ENCODE assay signal across 14 cellular contexts in genomic region chr4:15718465-15718864, GRCh38. TPM values are rescaled to one million over a fixed set of nuclear protein-coding genes. Genes with fewer than 3 reads are reported as not detected.
DNase-seq lines count a peak whose midpoint lies in the region; ATAC-seq and TF ChIP-seq lines count a peak whose summit lies in the region.
"Had no signal": no experiment of that assay in that cellular context is flagged by ENCODE, and none has a peak within 500 bp of the region (broad histone marks: within the 10 kb centered on the region; RNA-seq: fewer than 3 reads in every experiment).

No MANE protein-coding gene starts in this region.

- H3K9me2 ChIP-seq in OCI-LY7 (ENCODE audit: insufficient read depth, low read length): no peaks in the 10 kb centered on the region

- TF ChIP-seq CTCF in DND-41 (IDR thresholded peaks at IDR 0.05; ENCODE audit: borderline replicate concordance, extremely low read depth, low read length, poor library complexity, severe bottlenecking) (no peak), OCI-LY7 (conservative IDR thresholded peaks at IDR 0.05; ENCODE audit: low read length) (no peak)

- no peak overlapping the region for H3K27ac Mint-ChIP-seq in activated CD4-positive, alpha-beta memory T cell treated with anti-CD3 and anti-CD28 coated beads for 36 hours
- H3K27ac Mint-ChIP-seq: CD4-positive, CD25-positive, alpha-beta regulatory T cell had no signal

- no peaks in the 10 kb centered on the region for H3K27me3 ChIP-seq in DND-41 (ENCODE audit: insufficient read depth, low read length, poor library complexity)
- no peaks in the 10 kb centered on the region for H3K27me3 ChIP-seq in rectal smooth muscle tissue (ENCODE audit: control insufficient read depth, insufficient read depth, low read length)
- H3K27me3 ChIP-seq: BLaER1 had no signal

- H3K4me2 ChIP-seq in DND-41 (ENCODE audit: insufficient read depth, low read length) (no peak overlapping the region), OCI-LY7 (ENCODE audit: low read length) (no peak overlapping the region)
- H3K4me2 ChIP-seq: BLaER1 had no signal

- CTCF ChIA-PET in OCI-LY7 (lab: Charles Lee; ENCODE audit: unreplicated experiment): no interaction called here
- CTCF ChIA-PET in activated CD4-positive, alpha-beta memory T cell treated with anti-CD3 and anti-CD28 coated beads for 36 hours (lab: Charles Lee): interaction anchor here (1.0 to 2.5 kb wide), 2 partner anchors 38 to 238 kb away, joined by 3 to 7 read pairs; no protein-coding TSS in a partner anchor

- no peak overlapping the region for H3K9ac ChIP-seq in DND-41 (ENCODE audit: low read depth, low read length)
- no peak overlapping the region for H3K9ac ChIP-seq in rectal smooth muscle tissue (ENCODE audit: low read length)
- H3K9ac ChIP-seq: BLaER1 had no signal

- no peak overlapping the region for H2AFZ ChIP-seq in DND-41 (ENCODE audit: low read depth, low read length)
- H2AFZ ChIP-seq in OCI-LY7 (ENCODE audit: low read length): peak overlapping the region; percentile 44; the same call in 1 of the 2 replicates

- no peaks in the 10 kb centered on the region for H3K79me2 ChIP-seq in DND-41 (ENCODE audit: insufficient read depth, low read length)
- H3K79me2 ChIP-seq in OCI-LY7 (ENCODE audit: insufficient read depth, low read depth, low read length): no peaks in the 10 kb centered on the region

- POLR2A ChIA-PET in OCI-LY7 (lab: Charles Lee): interaction anchor here (0.5 to 1.2 kb wide), 3 partner anchors 23 to 509 kb away, joined by 3 to 4 read pairs (median 3); no protein-coding TSS in a partner anchor
- POLR2A ChIA-PET in activated CD4-positive, alpha-beta memory T cell treated with anti-CD3 and anti-CD28 coated beads for 36 hours (lab: Charles Lee): no interaction called here

- no peaks in the 10 kb centered on the region for H3K9me3 Mint-ChIP-seq in activated CD4-positive, alpha-beta memory T cell treated with anti-CD3 and anti-CD28 coated beads for 36 hours

- no peaks in the 10 kb centered on the region for H4K20me1 ChIP-seq in DND-41 (ENCODE audit: insufficient read depth, low read length)
- no peaks in the 10 kb centered on the region for H4K20me1 ChIP-seq in OCI-LY7 (ENCODE audit: insufficient read depth, low read length)
- H4K20me1 ChIP-seq: BLaER1 had no signal

- H3K9me3 ChIP-seq in DND-41 (ENCODE audit: insufficient read depth, low read length, severe bottlenecking): no peaks in the 10 kb centered on the region
- no peaks in the 10 kb centered on the region for H3K9me3 ChIP-seq in OCI-LY7 (ENCODE audit: low read length)
- H3K9me3 ChIP-seq: BLaER1, HAP-1 had no signal

- H3K36me3 ChIP-seq in DND-41 (ENCODE audit: insufficient read depth, low read length): no peaks in the 10 kb centered on the region
- no peaks in the 10 kb centered on the region for H3K36me3 ChIP-seq in OCI-LY7 (ENCODE audit: insufficient read depth, low read length)
- H3K36me3 ChIP-seq in rectal smooth muscle tissue (ENCODE audit: control insufficient read depth, insufficient read depth, low read length): no peaks in the 10 kb centered on the region
- H3K36me3 ChIP-seq: BLaER1, HAP-1 had no signal

- ATAC-seq in DND-41 (ENCODE audit: insufficient read depth, low read depth): 0 out of 3 replicates have a peak, but pooled peaks have one; percentile 48
- ATAC-seq in left lobe of liver: peak; percentile 34

- H3K4me3 ChIP-seq in DND-41 (ENCODE audit: low read depth in 1 of 2, low read length in 2 of 2) (no peak overlapping the region), OCI-LY7 (ENCODE audit: low read depth, low read length, poor library complexity, severe bottlenecking) (no peak overlapping the region), rectal smooth muscle tissue (ENCODE audit: low read length) (no peak overlapping the region)
- H3K4me3 ChIP-seq: BLaER1, HAP-1 had no signal

- H3K4me1 ChIP-seq in DND-41 (ENCODE audit: insufficient read depth, low read length) (no peaks in the 10 kb centered on the region), OCI-LY7 (ENCODE audit: insufficient read depth, low read length, poor library complexity, severe bottlenecking) (no peaks in the 10 kb centered on the region), rectal smooth muscle tissue (ENCODE audit: control insufficient read depth, insufficient read depth, low read length) (peaks cover 28% of the 10 kb centered on the region)
- H3K4me1 ChIP-seq: BLaER1, HAP-1 had no signal

- DNase-seq in DND-41 (no peak), OCI-LY7 (ENCODE audit: low spot score) (no peak), left lobe of liver (ENCODE audit: low spot score) (no peak), NCI-H1092 treated with DMSO at 0.1 percent for 48 hours (lab: John Stamatoyannopoulos, UW) (no peak), LoVo (ENCODE audit: low spot score) (no peak)
- no peak for DNase-seq in activated CD4-positive, alpha-beta memory T cell treated with anti-CD3 and anti-CD28 coated beads for 36 hours
- DNase-seq: 8988T; AML-193; CD4-positive, CD25-positive, alpha-beta regulatory T cell; DMS79; EL had no signal

- intact Hi-C loops in OCI-LY7 (cut with micrococcal nuclease; ENCODE audit: unreplicated experiment): no loop called here
- intact Hi-C loops in activated CD4-positive, alpha-beta memory T cell treated with anti-CD3 and anti-CD28 coated beads for 36 hours (cut with micrococcal nuclease): no loop called here

- H3K27ac ChIP-seq in DND-41 (ENCODE audit: low read length) (no peak overlapping the region), OCI-LY7 (ENCODE audit: low read depth, low read length, poor library complexity, severe bottlenecking) (no peak overlapping the region), rectal smooth muscle tissue (ENCODE audit: low read depth, low read length) (peak overlapping the region; percentile 35)
- H3K27ac ChIP-seq: BLaER1 had no signal

- H3K4me1 Mint-ChIP-seq in activated CD4-positive, alpha-beta memory T cell treated with anti-CD3 and anti-CD28 coated beads for 36 hours (ENCODE audit: low read depth): no peaks in the 10 kb centered on the region
- H3K4me1 Mint-ChIP-seq: CD4-positive, CD25-positive, alpha-beta regulatory T cell had no signal

- H3K4me3 Mint-ChIP-seq in activated CD4-positive, alpha-beta memory T cell treated with anti-CD3 and anti-CD28 coated beads for 36 hours: no peak overlapping the region
- H3K4me3 Mint-ChIP-seq: CD4-positive, CD25-positive, alpha-beta regulatory T cell had no signal

- BruUV-seq in OCI-LY7 (replicated peaks; lab: Mats Ljungman, UMichigan): no TSS peak

- H3K36me3 Mint-ChIP-seq in activated CD4-positive, alpha-beta memory T cell treated with anti-CD3 and anti-CD28 coated beads for 36 hours: no peaks in the 10 kb centered on the region
- H3K36me3 Mint-ChIP-seq: CD4-positive, CD25-positive, alpha-beta regulatory T cell had no signal

- H3K27me3 Mint-ChIP-seq in activated CD4-positive, alpha-beta memory T cell treated with anti-CD3 and anti-CD28 coated beads for 36 hours: no peaks in the 10 kb centered on the region
- H3K27me3 Mint-ChIP-seq: CD4-positive, CD25-positive, alpha-beta regulatory T cell had no signal

RNA-seq across cellular contexts. Expression of gene BST1, which starts 15.6 kb away (rescaled TPM):
- 0.50 and 0.67 TPM in 2 replicates for total RNA-seq in OCI-LY7 (2014; rRNA removed; shearing (Covaris generic))
- total RNA-seq in OCI-LY7 (2022) (0.21 TPM in 1 of 2 replicates, not detected in the other), left lobe of liver (3.7 TPM)
- total RNA-seq in activated CD4-positive, alpha-beta memory T cell treated with anti-CD3 and anti-CD28 coated beads for 36 hours: under 1 TPM; 0.19 to 0.67 TPM

RNA-seq across cellular contexts. Expression of gene FAM200B, which starts 36.8 kb away (rescaled TPM):
- total RNA-seq in OCI-LY7 (2014; rRNA removed; shearing (Covaris generic)): 11.0 and 11.5 TPM in 2 replicates
- 25.0 and 31.7 TPM in 2 replicates for total RNA-seq in OCI-LY7 (2022)
- 14.3 TPM for total RNA-seq in left lobe of liver
- 1 to 10 TPM; 8.3 to 8.9 TPM for total RNA-seq in activated CD4-positive, alpha-beta memory T cell treated with anti-CD3 and anti-CD28 coated beads for 36 hours

RNA-seq across cellular contexts. Expression of gene CD38, which starts 59.7 kb away (rescaled TPM):
- total RNA-seq in OCI-LY7 (2014; rRNA removed; shearing (Covaris generic)): 92.0 and 103 TPM in 2 replicates
- total RNA-seq in OCI-LY7 (2022) (176 and 214 TPM in 2 replicates), left lobe of liver (4.6 TPM)
- total RNA-seq in activated CD4-positive, alpha-beta memory T cell treated with anti-CD3 and anti-CD28 coated beads for 36 hours: 10 to 100 TPM; 11.6 to 12.0 TPM

Comparison
In these comparisons a context has a peak if more than half of its experiments do, and no peak if none do; other contexts are left out.
1. RNA of gene CD38, which starts 59.7 kb away (total RNA-seq): 92.0 to 214 TPM in OCI-LY7; 11.6 to 12.0 TPM in activated CD4-positive, alpha-beta memory T cell treated with anti-CD3 and anti-CD28 coated beads for 36 hours and 4.6 TPM in left lobe of liver (single experiment); every median in the first group is over 4 times any median in the second.